ENCODE assay signal across 11 cellular contexts in genomic region chr2:28691774-28692281, GRCh38. TPM values are rescaled to one million over a fixed set of nuclear protein-coding genes. Genes with fewer than 3 reads are reported as not detected.
A peak's percentile ranks its signal among the peaks of the same experiment; 100 is the strongest.
DNase-seq lines count a peak whose midpoint lies in the region; ATAC-seq, FAIRE-seq and TF ChIP-seq lines count a peak whose summit lies in the region.
"Had no signal": no experiment of that assay in that cellular context is flagged by ENCODE, and none has a peak within 500 bp of the region (broad histone marks: within the 10 kb centered on the region; RNA-seq: fewer than 3 reads in every experiment).

No MANE protein-coding gene starts in this region.

- POLR2A ChIA-PET in Panc1 (lab: Charles Lee) = no interaction called here
- POLR2A ChIA-PET in CD8-positive, alpha-beta memory T cell (lab: Charles Lee) = no interaction called here

- H3K4me1 ChIP-seq in Panc1 (ENCODE audit: control insufficient read depth, insufficient read depth, low read length) = peaks cover 5% of the 10 kb centered on the region; the same call in 1 of the 2 replicates
- no peaks in the 10 kb centered on the region for H3K4me1 ChIP-seq in CD8-positive, alpha-beta memory T cell (ENCODE audit: insufficient read depth, low read length)

- H3K27ac Mint-ChIP-seq in neural crest cell (ENCODE audit: unreplicated experiment) = peak overlapping the region; percentile 81
- no peak overlapping the region for H3K27ac Mint-ChIP-seq in CD8-positive, alpha-beta memory T cell

- H3K27me3 Mint-ChIP-seq in neural crest cell (ENCODE audit: low read depth) = no peaks in the 10 kb centered on the region
- H3K27me3 Mint-ChIP-seq in CD8-positive, alpha-beta memory T cell = peaks cover 0 to 8% of the 10 kb centered on the region in 2 donors

- no peak for FAIRE-seq in frontal cortex (lab: Jason Lieb, UNC)
- FAIRE-seq: endometrium had no signal

- intact Hi-C loops in Panc1 (cut with micrococcal nuclease; ENCODE audit: unreplicated experiment) = no loop called here

- DNase-seq in Caki2 (ENCODE audit: low read depth) (peak; percentile 66), Panc1 (ENCODE audit: low read depth, low spot score) (no peak), fibroblast of pulmonary artery (ENCODE audit: low read depth) (peak; percentile 93), neural crest cell (ENCODE audit: low read depth, low spot score) (peak; percentile 25), frontal cortex (ENCODE audit: low spot score in 2 of 2) (no peak), NCI-H1930 (lab: John Stamatoyannopoulos, UW) (no peak), NCI-H1436 (lab: John Stamatoyannopoulos, UW) (no peak)
- no peak for DNase-seq in CD8-positive, alpha-beta memory T cell
- DNase-seq: DMS153; stimulated activated naive CD4-positive, alpha-beta T cell treated with Interleukin-2 at 50 U/mL for 16 hours had no signal

- no peak overlapping the region for H3K4me3 ChIP-seq in Panc1 (ENCODE audit: low read depth in 2 of 2, low read length in 2 of 2)
- H3K4me3 ChIP-seq in fibroblast of pulmonary artery (replicated peaks; ENCODE audit: low read depth, low read length) = no peak overlapping the region
- H3K4me3 ChIP-seq in CD8-positive, alpha-beta memory T cell (ENCODE audit: low read length) = no peak overlapping the region

- no peaks in the 10 kb centered on the region for H3K36me3 Mint-ChIP-seq in neural crest cell (ENCODE audit: low read depth)
- no peaks in the 10 kb centered on the region for H3K36me3 Mint-ChIP-seq in CD8-positive, alpha-beta memory T cell

- H3K27me3 ChIP-seq in Panc1 (ENCODE audit: control insufficient read depth, insufficient read depth, low read length) = no peaks in the 10 kb centered on the region
- no peaks in the 10 kb centered on the region for H3K27me3 ChIP-seq in CD8-positive, alpha-beta memory T cell (ENCODE audit: insufficient read depth, low read length, poor library complexity, severe bottlenecking)

- no TSS peak for BruUV-seq in Panc1 (replicated peaks; lab: Mats Ljungman, UMichigan)

- H3K36me3 ChIP-seq in Panc1 (ENCODE audit: control insufficient read depth, insufficient read depth, low read length) = no peaks in the 10 kb centered on the region
- no peaks in the 10 kb centered on the region for H3K36me3 ChIP-seq in CD8-positive, alpha-beta memory T cell (ENCODE audit: insufficient read depth, low read length)

- peak; percentile 60; the same call in 1 of the 2 replicates for ATAC-seq in Panc1

- H3K9me3 ChIP-seq in Panc1 (ENCODE audit: control insufficient read depth, insufficient read depth, low read depth, low read length) = no peaks in the 10 kb centered on the region
- no peaks in the 10 kb centered on the region for H3K9me3 ChIP-seq in CD8-positive, alpha-beta memory T cell (ENCODE audit: low read length)

- no peak for TF ChIP-seq CTCF in Panc1 (IDR thresholded peaks at IDR 0.05)
- no peak for TF ChIP-seq CTCF in fibroblast of pulmonary artery (IDR thresholded peaks at IDR 0.05; ENCODE audit: low read length, missing control alignments)
- TF ChIP-seq CTCF in neural crest cell (conservative IDR thresholded peaks at IDR 0.05) = no peak

- no peaks in the 10 kb centered on the region for H3K9me3 Mint-ChIP-seq in neural crest cell
- H3K9me3 Mint-ChIP-seq in CD8-positive, alpha-beta memory T cell = no peaks in the 10 kb centered on the region

- CTCF ChIA-PET in Panc1 (lab: Charles Lee) = no interaction called here
- CTCF ChIA-PET in CD8-positive, alpha-beta memory T cell (lab: Charles Lee) = no interaction called here

- H3K4me1 Mint-ChIP-seq in neural crest cell = peaks cover 26% of the 10 kb centered on the region
- H3K4me1 Mint-ChIP-seq in CD8-positive, alpha-beta memory T cell = no peaks in the 10 kb centered on the region

- H3K4me3 Mint-ChIP-seq in neural crest cell = peak overlapping the region; percentile 12
- no peak overlapping the region for H3K4me3 Mint-ChIP-seq in CD8-positive, alpha-beta memory T cell

- peak overlapping the region; percentile 54; the same call in 1 of the 2 replicates for H3K27ac ChIP-seq in Panc1 (ENCODE audit: low read length)
- H3K27ac ChIP-seq in CD8-positive, alpha-beta memory T cell (ENCODE audit: low read depth, low read length) = no peak overlapping the region

- in situ Hi-C loops in Caki2 (cut with HindIII; ENCODE audit: low pct_unique_long_range_greater_than_20kb, low sequenced_read_pairs) (no loop called here), Panc1 (cut with HindIII; ENCODE audit: low pct_unique_long_range_greater_than_20kb, low sequenced_read_pairs) (no loop called here)

RNA-seq across cellular contexts. Expression of gene PPP1CB, which starts 59.8 kb away (rescaled TPM):
- 113 and 127 TPM in 2 replicates for total RNA-seq in Caki2 (2014; rRNA removed; shearing (Covaris generic); ENCODE audit: low replicate concordance)
- total RNA-seq in Panc1 (2021; ENCODE audit: unreplicated experiment) (180 TPM), neural crest cell (163 and 176 TPM in 2 replicates), frontal cortex (428 TPM)
- 103 TPM for polyA plus RNA-seq in Panc1 (2012; ENCODE audit: insufficient read length)
- 100 to 1,000 TPM; 208 to 214 TPM for total RNA-seq in CD8-positive, alpha-beta memory T cell
- polyA plus RNA-seq in CD8-positive, alpha-beta memory T cell = 95.4 TPM

Comparison
In these comparisons a context has a peak if more than half of its experiments do, and no peak if none do; other contexts are left out.
1. DNase-seq: peak in Caki2 (single experiment), fibroblast of pulmonary artery (single experiment) and neural crest cell (single experiment); none in Panc1 (single experiment), frontal cortex (0 of 2), NCI-H1930 (0 of 2), CD8-positive, alpha-beta memory T cell (0 of 5) and NCI-H1436 (single experiment).